31 cellular contexts compared by ENCODE assay signal in the genomic region with DNA sequence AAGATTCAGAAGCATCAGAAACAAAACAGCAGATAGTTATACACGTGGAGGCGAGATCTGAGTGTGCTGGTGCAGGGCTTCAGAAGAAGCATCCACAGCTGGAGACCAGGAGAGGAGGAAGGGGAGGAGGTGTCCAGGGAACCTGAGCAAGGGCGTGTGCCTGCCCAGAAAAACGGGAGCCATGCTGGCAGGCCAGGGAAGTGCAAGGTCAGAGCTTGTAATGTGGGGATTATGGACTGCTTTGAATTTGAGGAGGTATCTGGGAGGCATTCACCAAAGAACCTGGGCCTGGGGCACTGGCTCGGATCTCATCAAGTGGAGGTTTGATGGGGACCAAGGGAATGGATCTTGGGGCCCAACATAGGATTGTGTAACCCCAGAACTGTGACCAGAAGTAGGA. TPM values are rescaled to one million over a fixed set of nuclear protein-coding genes. Genes with fewer than 3 reads are reported as not detected.
DNase-seq lines count a peak whose midpoint lies in the region; ATAC-seq, FAIRE-seq and TF ChIP-seq lines count a peak whose summit lies in the region.
"Had no signal": no experiment of that assay in that cellular context is flagged by ENCODE, and none has a peak within 500 bp of the region (broad histone marks: within the 10 kb centered on the region; RNA-seq: fewer than 3 reads in every experiment).

No MANE protein-coding gene starts in this region.

- TF ChIP-seq CTCF in parathyroid adenoma (IDR thresholded peaks at IDR 0.05): no peak

- no peak overlapping the region for H3K4me2 ChIP-seq in parathyroid adenoma (ENCODE audit: low read length)
- H3K4me2 ChIP-seq: hepatocyte, KMS-11 had no signal

- no peaks in the 10 kb centered on the region for H3K9me3 Mint-ChIP-seq in activated CD4-positive, alpha-beta memory T cell treated with anti-CD3 and anti-CD28 coated beads, Interleukin-2, amount 10 ng/mL, durations not matched to agents 7 days and 5 days
- no peaks in the 10 kb centered on the region for H3K9me3 Mint-ChIP-seq in activated CD4-positive, alpha-beta memory T cell treated with anti-CD3 and anti-CD28 coated beads for 36 hours
- H3K9me3 Mint-ChIP-seq in activated naive CD8-positive, alpha-beta T cell treated with anti-CD3 and anti-CD28 coated beads, Interleukin-2, amount 10 ng/mL, durations not matched to agents 7 days and 5 days: no peaks in the 10 kb centered on the region
- H3K9me3 Mint-ChIP-seq: neural crest cell, type B pancreatic cell had no signal

- peaks cover 5% of the 10 kb centered on the region for H3K79me2 ChIP-seq in parathyroid adenoma
- H3K79me2 ChIP-seq: hepatocyte had no signal

- peaks cover 79% of the 10 kb centered on the region for H3K36me3 Mint-ChIP-seq in activated CD4-positive, alpha-beta memory T cell treated with anti-CD3 and anti-CD28 coated beads, Interleukin-2, amount 10 ng/mL, durations not matched to agents 7 days and 5 days (ENCODE audit: low read depth)
- H3K36me3 Mint-ChIP-seq in activated CD4-positive, alpha-beta memory T cell treated with anti-CD3 and anti-CD28 coated beads for 36 hours: peaks cover 55% of the 10 kb centered on the region
- peaks cover 49% of the 10 kb centered on the region for H3K36me3 Mint-ChIP-seq in activated naive CD8-positive, alpha-beta T cell treated with anti-CD3 and anti-CD28 coated beads, Interleukin-2, amount 10 ng/mL, durations not matched to agents 7 days and 5 days
- H3K36me3 Mint-ChIP-seq: type B pancreatic cell had no signal

- H3K4me1 Mint-ChIP-seq in activated CD4-positive, alpha-beta memory T cell treated with anti-CD3 and anti-CD28 coated beads, Interleukin-2, amount 10 ng/mL, durations not matched to agents 7 days and 5 days: peaks cover 73% of the 10 kb centered on the region
- H3K4me1 Mint-ChIP-seq in activated CD4-positive, alpha-beta memory T cell treated with anti-CD3 and anti-CD28 coated beads for 36 hours (ENCODE audit: low read depth): peaks cover 72% of the 10 kb centered on the region
- peaks cover 63% of the 10 kb centered on the region for H3K4me1 Mint-ChIP-seq in activated naive CD8-positive, alpha-beta T cell treated with anti-CD3 and anti-CD28 coated beads, Interleukin-2, amount 10 ng/mL, durations not matched to agents 7 days and 5 days

- 0 out of 2 replicates have a peak, but pooled peaks have one; percentile 15 for TF ChIP-seq POLR2A in GM12892 (IDR thresholded peaks at IDR 0.05; ENCODE audit: low read depth, low read length)

- H3K27ac Mint-ChIP-seq in activated CD4-positive, alpha-beta memory T cell treated with anti-CD3 and anti-CD28 coated beads, Interleukin-2, amount 10 ng/mL, durations not matched to agents 7 days and 5 days: peak overlapping the region; percentile 0
- H3K27ac Mint-ChIP-seq in activated CD4-positive, alpha-beta memory T cell treated with anti-CD3 and anti-CD28 coated beads for 36 hours: no peak overlapping the region
- peak overlapping the region; percentile 3 for H3K27ac Mint-ChIP-seq in activated naive CD8-positive, alpha-beta T cell treated with anti-CD3 and anti-CD28 coated beads, Interleukin-2, amount 10 ng/mL, durations not matched to agents 7 days and 5 days
- H3K27ac Mint-ChIP-seq: type B pancreatic cell had no signal

- CTCF ChIA-PET in activated CD4-positive, alpha-beta memory T cell treated with anti-CD3 and anti-CD28 coated beads, Interleukin-2, amount 10 ng/mL, durations not matched to agents 7 days and 5 days (lab: Charles Lee): no interaction called here
- CTCF ChIA-PET in activated CD4-positive, alpha-beta memory T cell treated with anti-CD3 and anti-CD28 coated beads for 36 hours (lab: Charles Lee): interaction anchor here (5.1 kb wide), 1 partner anchor 13 kb away, joined by 15 read pairs; no protein-coding TSS in a partner anchor

- H2AFZ ChIP-seq in parathyroid adenoma: no peak overlapping the region
- H2AFZ ChIP-seq: hepatocyte had no signal

- H3K36me3 ChIP-seq in parathyroid adenoma (ENCODE audit: control insufficient read depth, insufficient read depth, low read length): no peaks in the 10 kb centered on the region
- H3K36me3 ChIP-seq: prostate gland had no signal

- FAIRE-seq in GM12892 (lab: Jason Lieb, UNC): no peak
- FAIRE-seq: A204.1, astrocyte, GM19239 had no signal

- no peak for DNase-seq in activated CD4-positive, alpha-beta memory T cell treated with anti-CD3 and anti-CD28 coated beads, Interleukin-2, amount 10 ng/mL, durations not matched to agents 7 days and 5 days
- no peak for DNase-seq in activated CD4-positive, alpha-beta memory T cell treated with anti-CD3 and anti-CD28 coated beads for 36 hours
- DNase-seq in GM12892 (ENCODE audit: insufficient read length): no peak
- no peak for DNase-seq in activated naive CD8-positive, alpha-beta T cell treated with anti-CD3 and anti-CD28 coated beads, Interleukin-2, amount 10 ng/mL, durations not matched to agents 7 days and 5 days
- no peak for DNase-seq in NCI-H2227 treated with DMSO at 0.1 percent for 48 hours (lab: John Stamatoyannopoulos, UW)
- DNase-seq in activated gamma-delta T cell (lab: John Stamatoyannopoulos, UW): no peak
- DNase-seq: activated CD4-positive, CD25-positive, alpha-beta regulatory T cell; activated effector memory CD4-positive, alpha-beta T cell treated with anti-CD3 and anti-CD28 coated beads, Interleukin-2, amount 50 U/mL, for 16 hours; Calu3; left ventricle myocardium superior; MV-4-11; NCI-H187; NCI-H748 treated with DMSO at 0.1 percent for 48 hours; stimulated activated CD4-positive, alpha-beta T cell treated with anti-CD3 and anti-CD28 coated beads, Interleukin-2, amount 100 ng/mL, for 48 hours; stomach; T-helper 9 cell had no signal

- H3K9ac ChIP-seq in parathyroid adenoma: no peak overlapping the region
- H3K9ac ChIP-seq: KMS-11 had no signal

- ATAC-seq in activated naive CD8-positive, alpha-beta T cell treated with anti-CD3 and anti-CD28 coated beads, Interleukin-2, amount 10 ng/mL, durations not matched to agents 7 days and 5 days (ENCODE audit: low read depth): no peak
- no peak for ATAC-seq in GM19035 (IDR thresholded peaks at IDR 0.05; ENCODE audit: unreplicated experiment)
- ATAC-seq: left ventricle myocardium superior had no signal

- peaks cover 14% of the 10 kb centered on the region for H3K4me1 ChIP-seq in parathyroid adenoma
- H3K4me1 ChIP-seq: prostate gland had no signal

- H3K27me3 ChIP-seq in parathyroid adenoma (ENCODE audit: control insufficient read depth, insufficient read depth, low read length): no peaks in the 10 kb centered on the region
- H3K27me3 ChIP-seq: hepatocyte, stomach had no signal

- peak overlapping the region; percentile 61 for H3K27ac ChIP-seq in parathyroid adenoma
- H3K27ac ChIP-seq: hepatocyte, KMS-11, prostate gland, RWPE1, SK-N-MC, skin epidermis had no signal

- no peaks in the 10 kb centered on the region for H3K27me3 Mint-ChIP-seq in activated CD4-positive, alpha-beta memory T cell treated with anti-CD3 and anti-CD28 coated beads, Interleukin-2, amount 10 ng/mL, durations not matched to agents 7 days and 5 days
- H3K27me3 Mint-ChIP-seq in activated CD4-positive, alpha-beta memory T cell treated with anti-CD3 and anti-CD28 coated beads for 36 hours: no peaks in the 10 kb centered on the region
- H3K27me3 Mint-ChIP-seq in activated naive CD8-positive, alpha-beta T cell treated with anti-CD3 and anti-CD28 coated beads, Interleukin-2, amount 10 ng/mL, durations not matched to agents 7 days and 5 days: no peaks in the 10 kb centered on the region
- H3K27me3 Mint-ChIP-seq: type B pancreatic cell had no signal

- intact Hi-C loops in activated CD4-positive, alpha-beta memory T cell treated with anti-CD3 and anti-CD28 coated beads for 36 hours (cut with micrococcal nuclease): no loop called here

- POLR2A ChIA-PET in activated CD4-positive, alpha-beta memory T cell treated with anti-CD3 and anti-CD28 coated beads, Interleukin-2, amount 10 ng/mL, durations not matched to agents 7 days and 5 days (lab: Charles Lee): interaction anchor here (0.6 kb wide), 1 partner anchor 49 kb away, joined by 3 read pairs; no protein-coding TSS in a partner anchor
- POLR2A ChIA-PET in activated CD4-positive, alpha-beta memory T cell treated with anti-CD3 and anti-CD28 coated beads for 36 hours (lab: Charles Lee): no interaction called here
- POLR2A ChIA-PET in activated naive CD8-positive, alpha-beta T cell treated with anti-CD3 and anti-CD28 coated beads, Interleukin-2, amount 10 ng/mL, durations not matched to agents 7 days and 5 days (lab: Charles Lee): interaction anchor here (0.8 kb wide), 1 partner anchor 11 kb away, joined by 3 read pairs; no protein-coding TSS in a partner anchor

- H3K4me3 Mint-ChIP-seq in activated CD4-positive, alpha-beta memory T cell treated with anti-CD3 and anti-CD28 coated beads, Interleukin-2, amount 10 ng/mL, durations not matched to agents 7 days and 5 days: no peak overlapping the region
- no peak overlapping the region for H3K4me3 Mint-ChIP-seq in activated CD4-positive, alpha-beta memory T cell treated with anti-CD3 and anti-CD28 coated beads for 36 hours
- H3K4me3 Mint-ChIP-seq in activated naive CD8-positive, alpha-beta T cell treated with anti-CD3 and anti-CD28 coated beads, Interleukin-2, amount 10 ng/mL, durations not matched to agents 7 days and 5 days: no peak overlapping the region
- H3K4me3 Mint-ChIP-seq: neural crest cell, type B pancreatic cell had no signal

- no peaks in the 10 kb centered on the region for H3K9me3 ChIP-seq in parathyroid adenoma (ENCODE audit: control insufficient read depth, low read length)
- H3K9me3 ChIP-seq: prostate gland, stomach had no signal

- no peak overlapping the region for H3K4me3 ChIP-seq in parathyroid adenoma (ENCODE audit: low read depth, low read length)
- H3K4me3 ChIP-seq: hepatocyte, prostate gland, SK-N-MC, skin epidermis, stomach had no signal

RNA-seq across cellular contexts. Expression of a gene that starts 12.7 kb away (rescaled TPM):
- total RNA-seq in activated CD4-positive, alpha-beta memory T cell treated with anti-CD3 and anti-CD28 coated beads, Interleukin-2, amount 10 ng/mL, durations not matched to agents 7 days and 5 days: 100 to 1,000 TPM; 261 to 272 TPM
- 100 to 1,000 TPM; 156 to 170 TPM for total RNA-seq in activated CD4-positive, alpha-beta memory T cell treated with anti-CD3 and anti-CD28 coated beads for 36 hours
- polyA plus RNA-seq in GM12892 (2012; ENCODE audit: missing spikeins): 34.7 TPM
- total RNA-seq in activated naive CD8-positive, alpha-beta T cell treated with anti-CD3 and anti-CD28 coated beads, Interleukin-2, amount 10 ng/mL, durations not matched to agents 7 days and 5 days: 100 to 1,000 TPM; 361 to 385 TPM

RNA-seq across cellular contexts. Expression of a gene that starts 59.0 kb away (rescaled TPM):
- total RNA-seq in activated CD4-positive, alpha-beta memory T cell treated with anti-CD3 and anti-CD28 coated beads, Interleukin-2, amount 10 ng/mL, durations not matched to agents 7 days and 5 days: 1 to 10 TPM; 2.6 to 3.3 TPM
- 10 to 100 TPM in 1 of 2 experiments, 1 to 10 TPM in 1; 9.8 to 10.5 TPM for total RNA-seq in activated CD4-positive, alpha-beta memory T cell treated with anti-CD3 and anti-CD28 coated beads for 36 hours
- not detected for polyA plus RNA-seq in GM12892 (2012; ENCODE audit: missing spikeins)
- 1 to 10 TPM; 2.1 to 4.0 TPM for total RNA-seq in activated naive CD8-positive, alpha-beta T cell treated with anti-CD3 and anti-CD28 coated beads, Interleukin-2, amount 10 ng/mL, durations not matched to agents 7 days and 5 days
- total RNA-seq: astrocyte, fibroblast of villous mesenchyme, HT1080, neural crest cell had no signal
